In genomic region chr3:50155891-50156290, GRCh38 we compare ENCODE assay signal across 10 cellular contexts. TPM values are rescaled to one million over a fixed set of nuclear protein-coding genes. Genes with fewer than 3 reads are reported as not detected.
DNase-seq lines count a peak whose midpoint lies in the region; ATAC-seq, FAIRE-seq and TF ChIP-seq lines count a peak whose summit lies in the region.
"Had no signal": no experiment of that assay in that cellular context is flagged by ENCODE, and none has a peak within 500 bp of the region (broad histone marks: within the 10 kb centered on the region; RNA-seq: fewer than 3 reads in every experiment).

No MANE protein-coding gene starts in this region.

- CTCF ChIA-PET in Panc1 (lab: Charles Lee), result no interaction called here

- peaks cover 0 to 19% (median 8%) of the 10 kb centered on the region in 4 donors for H3K4me1 Mint-ChIP-seq in CD4-positive, CD25-positive, alpha-beta regulatory T cell

- H3K27me3 Mint-ChIP-seq in CD4-positive, CD25-positive, alpha-beta regulatory T cell, result peaks cover 64% of the 10 kb centered on the region

- TF ChIP-seq CTCF in Panc1 (IDR thresholded peaks at IDR 0.05) (no peak), pancreas (IDR thresholded peaks at IDR 0.05) (no peak)

- H3K36me3 ChIP-seq in CD4-positive, CD25-positive, alpha-beta regulatory T cell (ENCODE audit: control insufficient read depth, insufficient read depth, low read length), result no peaks in the 10 kb centered on the region
- H3K36me3 ChIP-seq in Panc1 (ENCODE audit: control insufficient read depth, insufficient read depth, low read length), result no peaks in the 10 kb centered on the region; the same call in 1 of the 2 replicates
- peaks cover 0 to 8% of the 10 kb centered on the region in 2 donors for H3K36me3 ChIP-seq in esophagus (ENCODE audit: control insufficient read depth in 2 of 2, insufficient read depth in 2 of 2, low read length in 1 of 2)
- no peaks in the 10 kb centered on the region for H3K36me3 ChIP-seq in pancreas

- no peaks in the 10 kb centered on the region for H3K36me3 Mint-ChIP-seq in CD4-positive, CD25-positive, alpha-beta regulatory T cell

- 27 to 31% methylated on average over 13 of the region's 13 CpGs for WGBS in esophagus, 2 donors
- 60 to 67% methylated on average over 13 of the region's 13 CpGs for WGBS in pancreas, 2 donors

- no peak overlapping the region for H3K27ac Mint-ChIP-seq in CD4-positive, CD25-positive, alpha-beta regulatory T cell

- peak overlapping the region; percentile 77 to 90 (median 80) for H3K4me3 Mint-ChIP-seq in CD4-positive, CD25-positive, alpha-beta regulatory T cell

- no peak overlapping the region for H3K4me3 ChIP-seq in CD4-positive, CD25-positive, alpha-beta regulatory T cell (ENCODE audit: low read depth, low read length)
- H3K4me3 ChIP-seq in Panc1 (ENCODE audit: low read depth in 2 of 2, low read length in 2 of 2) (peak overlapping the region; percentile 63 to 69), esophagus (ENCODE audit: low read depth in 1 of 2, low read length in 2 of 2) (peak overlapping the region; percentile 85 to 89), pancreas (peak overlapping the region; percentile 23 to 57 (median 40))

- no peak for ATAC-seq in CD4-positive, CD25-positive, alpha-beta regulatory T cell (ENCODE audit: low read depth in 2 of 2)
- ATAC-seq in Panc1 (no peak; the same call in 1 of the 2 replicates), pancreas (no peak), HG03196 (IDR thresholded peaks at IDR 0.05; ENCODE audit: unreplicated experiment) (no peak), HG03097 (IDR thresholded peaks at IDR 0.05; ENCODE audit: low FRiP score, unreplicated experiment) (no peak)

- no peak for FAIRE-seq in pancreas (lab: Jason Lieb, UNC)

- intact Hi-C loops in Panc1 (cut with micrococcal nuclease; ENCODE audit: unreplicated experiment), result no loop called here
- intact Hi-C loops in pancreas (cut with DNase I), result no loop called here

- DNase-seq in CD4-positive, CD25-positive, alpha-beta regulatory T cell, result no peak
- DNase-seq in Panc1 (ENCODE audit: low read depth, low spot score), result no peak
- no peak for DNase-seq in pancreas
- no peak for DNase-seq in inferior parietal cortex (ENCODE audit: extremely low spot score)
- DNase-seq in cerebellar nuclear complex (lab: John Stamatoyannopoulos, UW), result no peak
- DNase-seq: NCI-H1092 treated with DMSO at 0.1 percent for 48 hours had no signal

- peaks cover 11% of the 10 kb centered on the region for H3K27me3 ChIP-seq in CD4-positive, CD25-positive, alpha-beta regulatory T cell (ENCODE audit: control insufficient read depth, insufficient read depth, low read length)
- H3K27me3 ChIP-seq in Panc1 (ENCODE audit: control insufficient read depth, insufficient read depth, low read length), result no peaks in the 10 kb centered on the region
- no peaks in the 10 kb centered on the region for H3K27me3 ChIP-seq in esophagus (ENCODE audit: control insufficient read depth in 1 of 2, insufficient read depth in 2 of 2, low read length in 2 of 2)
- H3K27me3 ChIP-seq in pancreas, result no peaks in the 10 kb centered on the region

- peaks cover 0 to 4% (median 0%) of the 10 kb centered on the region in 7 donors for H3K9me3 Mint-ChIP-seq in CD4-positive, CD25-positive, alpha-beta regulatory T cell

- H3K9me3 ChIP-seq in CD4-positive, CD25-positive, alpha-beta regulatory T cell (ENCODE audit: control insufficient read depth in 2 of 2, low read length in 2 of 2), result no peaks in the 10 kb centered on the region
- H3K9me3 ChIP-seq in Panc1 (ENCODE audit: control insufficient read depth, insufficient read depth, low read depth, low read length) (no peaks in the 10 kb centered on the region), esophagus (ENCODE audit: control insufficient read depth in 2 of 2, insufficient read depth in 1 of 2, low read depth in 1 of 2, low read length in 1 of 2) (no peaks in the 10 kb centered on the region), pancreas (no peaks in the 10 kb centered on the region)

- POLR2A ChIA-PET in Panc1 (lab: Charles Lee), result no interaction called here

- H3K4me1 ChIP-seq in CD4-positive, CD25-positive, alpha-beta regulatory T cell (ENCODE audit: control insufficient read depth, insufficient read depth, low read length, poor library complexity, severe bottlenecking), result peaks cover 14% of the 10 kb centered on the region
- H3K4me1 ChIP-seq in Panc1 (ENCODE audit: control insufficient read depth, insufficient read depth, low read length) (peaks cover 43% of the 10 kb centered on the region), esophagus (ENCODE audit: control insufficient read depth in 2 of 2, insufficient read depth in 2 of 2, low read length in 1 of 2) (peaks cover 9 to 39% of the 10 kb centered on the region in 2 donors), pancreas (peaks cover 0 to 3% (median 0%) of the 10 kb centered on the region in 3 donors)

- BruUV-seq in Panc1 (replicated peaks; lab: Mats Ljungman, UMichigan), result no TSS peak

- in situ Hi-C loops in Panc1 (cut with HindIII; ENCODE audit: low pct_unique_long_range_greater_than_20kb, low sequenced_read_pairs), result no loop called here

- H3K27ac ChIP-seq in CD4-positive, CD25-positive, alpha-beta regulatory T cell (ENCODE audit: insufficient read depth, low read length, poor library complexity, severe bottlenecking), result no peak overlapping the region
- H3K27ac ChIP-seq in Panc1 (ENCODE audit: low read length) (peak overlapping the region; percentile 96), esophagus (ENCODE audit: low read depth in 2 of 2, low read length in 1 of 2) (peak overlapping the region; percentile 88 to 98), pancreas (no peak overlapping the region)

RNA-seq across cellular contexts. Expression of gene SEMA3F, which starts 0.8 kb away (rescaled TPM):
- 0.52 TPM for total RNA-seq in CD4-positive, CD25-positive, alpha-beta regulatory T cell
- polyA plus RNA-seq in CD4-positive, CD25-positive, alpha-beta regulatory T cell, result not detected
- total RNA-seq in Panc1 (2021; ENCODE audit: unreplicated experiment), result 69.6 TPM
- 104 TPM for polyA plus RNA-seq in Panc1 (2012; ENCODE audit: insufficient read length)
- 10 to 100 TPM; 55.4 to 79.6 TPM for polyA plus RNA-seq in esophagus
- 1 to 10 TPM; 1.4 to 7.7 (median 2.9) TPM for total RNA-seq in pancreas
- 1 to 10 TPM; 7.1 to 8.8 TPM for polyA plus RNA-seq in pancreas

RNA-seq across cellular contexts. Expression of gene GNAT1, which starts 35.5 kb away (rescaled TPM):
- total RNA-seq in CD4-positive, CD25-positive, alpha-beta regulatory T cell, result not detected
- polyA plus RNA-seq in CD4-positive, CD25-positive, alpha-beta regulatory T cell, result not detected
- total RNA-seq in Panc1 (2021; ENCODE audit: unreplicated experiment), result not detected
- polyA plus RNA-seq in Panc1 (2012; ENCODE audit: insufficient read length), result not detected
- polyA plus RNA-seq in esophagus, result under 1 TPM; 0.02 to 0.07 TPM
- not detected for total RNA-seq in pancreas
- polyA plus RNA-seq in pancreas, result not detected
- total RNA-seq: cerebellum had no signal

RNA-seq across cellular contexts. Expression of gene SLC38A3, which starts 49.2 kb away (rescaled TPM):
- not detected for total RNA-seq in CD4-positive, CD25-positive, alpha-beta regulatory T cell
- not detected for polyA plus RNA-seq in CD4-positive, CD25-positive, alpha-beta regulatory T cell
- total RNA-seq in Panc1 (2021; ENCODE audit: unreplicated experiment), result 6.0 TPM
- polyA plus RNA-seq in Panc1 (2012; ENCODE audit: insufficient read length), result 10.6 TPM
- under 1 TPM; 0.08 to 0.11 TPM for polyA plus RNA-seq in esophagus
- 10 to 100 TPM; 21.2 to 57.9 (median 38.6) TPM for total RNA-seq in pancreas
- 10 to 100 TPM; 35.2 to 40.8 TPM for polyA plus RNA-seq in pancreas

Comparison
In these comparisons a context has a peak if more than half of its experiments do, and no peak if none do; other contexts are left out.
1. H3K27ac ChIP-seq: peak in Panc1 (single experiment) and esophagus (2 of 2); none in CD4-positive, CD25-positive, alpha-beta regulatory T cell (single experiment) and pancreas (0 of 4).